ENCODE assay signal across 12 cellular contexts in the genomic region with DNA sequence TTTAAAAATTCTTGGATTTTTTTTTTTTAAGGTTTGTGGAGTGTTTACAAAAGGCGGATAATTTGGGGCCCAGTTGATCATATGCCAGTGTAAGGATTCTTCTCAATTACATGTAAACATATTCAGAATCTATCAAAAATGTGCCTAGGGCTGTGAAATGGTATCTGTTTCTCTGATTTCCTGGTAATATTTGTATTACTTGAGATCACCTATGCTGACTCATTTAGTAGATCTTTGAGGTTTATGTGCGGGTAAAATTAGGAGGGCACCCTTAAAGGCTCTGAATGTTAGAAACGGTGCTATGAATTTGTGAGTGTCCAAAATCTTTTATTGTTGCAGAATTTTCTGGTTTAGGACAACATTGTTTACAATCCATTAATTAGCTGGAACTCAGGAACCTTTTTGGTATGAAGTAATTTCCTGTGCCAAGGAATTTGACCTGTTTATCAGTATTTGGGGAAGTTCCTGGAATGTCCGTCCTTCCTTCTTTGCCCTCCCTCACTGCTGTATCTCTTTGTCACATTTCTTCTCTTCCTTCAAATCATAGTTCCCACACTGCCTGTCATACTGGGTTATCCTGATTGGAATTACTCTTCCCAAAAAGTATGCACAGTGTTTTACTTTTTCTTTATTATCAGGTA.
A peak's percentile ranks its signal among the peaks of the same experiment; 100 is the strongest.
DNase-seq lines count a peak whose midpoint lies in the region; ATAC-seq and TF ChIP-seq lines count a peak whose summit lies in the region.
"Had no signal": no experiment of that assay in that cellular context is flagged by ENCODE, and none has a peak within 500 bp of the region (broad histone marks: within the 10 kb centered on the region; RNA-seq: fewer than 3 reads in every experiment).

No MANE protein-coding gene starts in this region.

- H3K4me3 Mint-ChIP-seq in endodermal cell (no peak overlapping the region), T-cell (no peak overlapping the region)
- H3K4me3 Mint-ChIP-seq: activated T-cell treated with anti-CD3 and anti-CD28 coated beads, Interleukin-2, amount 50 U/mL, for 24 hours had no signal

- peaks cover 9% of the 10 kb centered on the region for H3K36me3 Mint-ChIP-seq in endodermal cell (ENCODE audit: low read depth)
- peaks cover 3% of the 10 kb centered on the region for H3K36me3 Mint-ChIP-seq in T-cell

- no peak for TF ChIP-seq RAD21 in Ishikawa (IDR thresholded peaks at IDR 0.05; ENCODE audit: low read depth)

- H3K27ac Mint-ChIP-seq in endodermal cell = peak overlapping the region; percentile 15
- H3K27ac Mint-ChIP-seq in T-cell = no peak overlapping the region
- H3K27ac Mint-ChIP-seq: activated T-cell treated with anti-CD3 and anti-CD28 coated beads, Interleukin-2, amount 50 U/mL, for 24 hours had no signal

- H3K27me3 Mint-ChIP-seq in endodermal cell (ENCODE audit: insufficient read depth) (no peaks in the 10 kb centered on the region), T-cell (no peaks in the 10 kb centered on the region)
- H3K27me3 Mint-ChIP-seq: activated T-cell treated with anti-CD3 and anti-CD28 coated beads, Interleukin-2, amount 50 U/mL, for 24 hours had no signal

- H3K4me1 Mint-ChIP-seq in endodermal cell (peaks cover 3% of the 10 kb centered on the region), T-cell (peaks cover 10 to 11% (median 11%) of the 10 kb centered on the region in 3 donors)

- TF ChIP-seq POLR2A in prostate gland (IDR thresholded peaks at IDR 0.05) (no peak), Peyer's patch (IDR thresholded peaks at IDR 0.05) (no peak)

- intact Hi-C loops in prostate gland (cut with DNase I) = no loop called here
- intact Hi-C loops in head of caudate nucleus (cut with DNase I) = no loop called here

- H3K9me3 Mint-ChIP-seq in endodermal cell (peaks cover 16% of the 10 kb centered on the region), T-cell (peaks cover 5 to 14% (median 13%) of the 10 kb centered on the region in 3 donors)

- WGBS in endodermal cell (ENCODE audit: insufficient coverage in 1 of 2, insufficient read length in 1 of 2), 2 experiments = 92 to 100% methylated on average over 3 of the region's 4 CpGs
- 31% methylated on average over 4 of the region's 4 CpGs for WGBS in prostate gland

- H3K27me3 ChIP-seq in endodermal cell (ENCODE audit: control insufficient read depth, insufficient read depth, low read length, poor library complexity, severe bottlenecking) = no peaks in the 10 kb centered on the region
- H3K27me3 ChIP-seq in prostate gland (replicated peaks; ENCODE audit: insufficient read depth) = no peaks in the 10 kb centered on the region
- H3K27me3 ChIP-seq in Peyer's patch = no peaks in the 10 kb centered on the region
- no peaks in the 10 kb centered on the region for H3K27me3 ChIP-seq in WERI-Rb-1 (ENCODE audit: insufficient read depth, low read depth, severe bottlenecking)
- H3K27me3 ChIP-seq: dorsolateral prefrontal cortex had no signal

- H3K4me1 ChIP-seq in endodermal cell (ENCODE audit: control insufficient read depth, insufficient read depth, low read length) = peaks cover 3% of the 10 kb centered on the region
- peaks cover 19% of the 10 kb centered on the region for H3K4me1 ChIP-seq in prostate gland (replicated peaks)
- peaks cover 0 to 12% (median 0%) of the 10 kb centered on the region in 4 donors for H3K4me1 ChIP-seq in Peyer's patch

- peaks cover 50% of the 10 kb centered on the region for H3K36me3 ChIP-seq in endodermal cell (ENCODE audit: control insufficient read depth, insufficient read depth, low read length)
- H3K36me3 ChIP-seq in prostate gland = no peaks in the 10 kb centered on the region
- no peaks in the 10 kb centered on the region for H3K36me3 ChIP-seq in Peyer's patch
- no peaks in the 10 kb centered on the region; the same call in 1 of the 2 replicates for H3K36me3 ChIP-seq in WERI-Rb-1

- ATAC-seq in GM18502 (IDR thresholded peaks at IDR 0.05; ENCODE audit: poor library complexity, unreplicated experiment) (peak; percentile 68), T-cell (replicated peaks in 1 of 4) (no peak)

- H3K9ac ChIP-seq in endodermal cell (ENCODE audit: extremely low read depth, low read length, poor library complexity, severe bottlenecking) = no peak overlapping the region

- CTCF ChIA-PET in T-cell (lab: Charles Lee) = no interaction called here

- TF ChIP-seq CTCF in endodermal cell (conservative IDR thresholded peaks at IDR 0.05) = no peak
- TF ChIP-seq CTCF in prostate gland (IDR thresholded peaks at IDR 0.05) = no peak
- no peak for TF ChIP-seq CTCF in Peyer's patch (IDR thresholded peaks at IDR 0.05)
- no peak for TF ChIP-seq CTCF in WERI-Rb-1 (IDR thresholded peaks at IDR 0.05; ENCODE audit: low read depth, low read length)

- TF ChIP-seq EP300 in Ishikawa (IDR thresholded peaks at IDR 0.05; ENCODE audit: borderline replicate concordance) = peak; percentile 52; the same call in 1 of the 2 replicates

- H3K9me3 ChIP-seq in endodermal cell (ENCODE audit: control insufficient read depth, low read length) (peaks cover 29% of the 10 kb centered on the region), prostate gland (no peaks in the 10 kb centered on the region), Peyer's patch (peaks cover 0 to 4% (median 0%) of the 10 kb centered on the region in 4 donors), WERI-Rb-1 (ENCODE audit: severe bottlenecking) (peaks cover 2% of the 10 kb centered on the region)

- POLR2A ChIA-PET in T-cell (lab: Charles Lee) = no interaction called here

- no peak overlapping the region for H3K27ac ChIP-seq in endodermal cell (ENCODE audit: low read depth, low read length)
- H3K27ac ChIP-seq in prostate gland = peak overlapping the region; percentile 17 to 62
- H3K27ac ChIP-seq in Peyer's patch = no peak overlapping the region
- no peak overlapping the region for H3K27ac ChIP-seq in WERI-Rb-1
- H3K27ac ChIP-seq: dorsolateral prefrontal cortex had no signal

- DNase-seq in endodermal cell = no peak
- DNase-seq in prostate gland (ENCODE audit: low spot score) = no peak
- DNase-seq in head of caudate nucleus = no peak
- DNase-seq in T-cell = no peak
- DNase-seq in Peyer's patch = no peak
- no peak for DNase-seq in WERI-Rb-1
- DNase-seq: activated T-cell treated with anti-CD3 and anti-CD28 coated beads, Interleukin-2, amount 50 U/mL, for 24 hours; dorsolateral prefrontal cortex; Kasumi-1; NCI-H524 treated with DMSO at 0.1 percent for 48 hours had no signal

- H3K4me3 ChIP-seq in endodermal cell (ENCODE audit: low read length) = no peak overlapping the region
- H3K4me3 ChIP-seq in prostate gland = no peak overlapping the region
- H3K4me3 ChIP-seq in Peyer's patch = no peak overlapping the region
- H3K4me3 ChIP-seq in WERI-Rb-1 (ENCODE audit: low read depth, low read length) = no peak overlapping the region
- H3K4me3 ChIP-seq: dorsolateral prefrontal cortex had no signal

TF ChIP-seq in Ishikawa, 13 proteins besides CTCF, POLR2A, EP300 and RAD21:
- peak; percentile 80 for TF ChIP-seq TEAD4 (IDR thresholded peaks at IDR 0.05)
- TF ChIP-seq CREB1 (IDR thresholded peaks at IDR 0.05; ENCODE audit: low read depth) = no peak
- TF ChIP-seq, protein P1, sequence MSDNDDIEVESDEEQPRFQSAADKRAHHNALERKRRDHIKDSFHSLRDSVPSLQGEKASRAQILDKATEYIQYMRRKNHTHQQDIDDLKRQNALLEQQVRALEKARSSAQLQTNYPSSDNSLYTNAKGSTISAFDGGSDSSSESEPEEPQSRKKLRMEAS (IDR thresholded peaks at IDR 0.05) = no peak
- TF ChIP-seq, protein P2, sequence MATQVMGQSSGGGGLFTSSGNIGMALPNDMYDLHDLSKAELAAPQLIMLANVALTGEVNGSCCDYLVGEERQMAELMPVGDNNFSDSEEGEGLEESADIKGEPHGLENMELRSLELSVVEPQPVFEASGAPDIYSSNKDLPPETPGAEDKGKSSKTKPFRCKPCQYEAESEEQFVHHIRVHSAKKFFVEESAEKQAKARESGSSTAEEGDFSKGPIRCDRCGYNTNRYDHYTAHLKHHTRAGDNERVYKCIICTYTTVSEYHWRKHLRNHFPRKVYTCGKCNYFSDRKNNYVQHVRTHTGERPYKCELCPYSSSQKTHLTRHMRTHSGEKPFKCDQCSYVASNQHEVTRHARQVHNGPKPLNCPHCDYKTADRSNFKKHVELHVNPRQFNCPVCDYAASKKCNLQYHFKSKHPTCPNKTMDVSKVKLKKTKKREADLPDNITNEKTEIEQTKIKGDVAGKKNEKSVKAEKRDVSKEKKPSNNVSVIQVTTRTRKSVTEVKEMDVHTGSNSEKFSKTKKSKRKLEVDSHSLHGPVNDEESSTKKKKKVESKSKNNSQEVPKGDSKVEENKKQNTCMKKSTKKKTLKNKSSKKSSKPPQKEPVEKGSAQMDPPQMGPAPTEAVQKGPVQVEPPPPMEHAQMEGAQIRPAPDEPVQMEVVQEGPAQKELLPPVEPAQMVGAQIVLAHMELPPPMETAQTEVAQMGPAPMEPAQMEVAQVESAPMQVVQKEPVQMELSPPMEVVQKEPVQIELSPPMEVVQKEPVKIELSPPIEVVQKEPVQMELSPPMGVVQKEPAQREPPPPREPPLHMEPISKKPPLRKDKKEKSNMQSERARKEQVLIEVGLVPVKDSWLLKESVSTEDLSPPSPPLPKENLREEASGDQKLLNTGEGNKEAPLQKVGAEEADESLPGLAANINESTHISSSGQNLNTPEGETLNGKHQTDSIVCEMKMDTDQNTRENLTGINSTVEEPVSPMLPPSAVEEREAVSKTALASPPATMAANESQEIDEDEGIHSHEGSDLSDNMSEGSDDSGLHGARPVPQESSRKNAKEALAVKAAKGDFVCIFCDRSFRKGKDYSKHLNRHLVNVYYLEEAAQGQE (IDR thresholded peaks at IDR 0.05; ENCODE audit: low read depth) = no peak
- TF ChIP-seq TCF12 (IDR thresholded peaks at IDR 0.05; ENCODE audit: low read depth) = 0 out of 2 replicates have a peak, but pooled peaks have one; percentile 27
- TF ChIP-seq ZBTB7A (IDR thresholded peaks at IDR 0.05; ENCODE audit: low read depth) = no peak
- TF ChIP-seq CEBPB (IDR thresholded peaks at IDR 0.05) = no peak
- no peak for TF ChIP-seq FOXM1 (IDR thresholded peaks at IDR 0.05; ENCODE audit: borderline replicate concordance, low read depth)
- TF ChIP-seq EGR1 (IDR thresholded peaks at IDR 0.05) = no peak
- TF ChIP-seq, protein P3, sequence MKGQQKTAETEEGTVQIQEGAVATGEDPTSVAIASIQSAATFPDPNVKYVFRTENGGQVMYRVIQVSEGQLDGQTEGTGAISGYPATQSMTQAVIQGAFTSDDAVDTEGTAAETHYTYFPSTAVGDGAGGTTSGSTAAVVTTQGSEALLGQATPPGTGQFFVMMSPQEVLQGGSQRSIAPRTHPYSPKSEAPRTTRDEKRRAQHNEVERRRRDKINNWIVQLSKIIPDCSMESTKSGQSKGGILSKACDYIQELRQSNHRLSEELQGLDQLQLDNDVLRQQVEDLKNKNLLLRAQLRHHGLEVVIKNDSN (IDR thresholded peaks at IDR 0.05) = no peak

Comparison
In these comparisons a context has a peak if more than half of its experiments do, and no peak if none do; other contexts are left out.
1. H3K27ac ChIP-seq: peak in prostate gland (2 of 2); none in endodermal cell (single experiment), Peyer's patch (0 of 4) and WERI-Rb-1 (single experiment).